In the genomic region with DNA sequence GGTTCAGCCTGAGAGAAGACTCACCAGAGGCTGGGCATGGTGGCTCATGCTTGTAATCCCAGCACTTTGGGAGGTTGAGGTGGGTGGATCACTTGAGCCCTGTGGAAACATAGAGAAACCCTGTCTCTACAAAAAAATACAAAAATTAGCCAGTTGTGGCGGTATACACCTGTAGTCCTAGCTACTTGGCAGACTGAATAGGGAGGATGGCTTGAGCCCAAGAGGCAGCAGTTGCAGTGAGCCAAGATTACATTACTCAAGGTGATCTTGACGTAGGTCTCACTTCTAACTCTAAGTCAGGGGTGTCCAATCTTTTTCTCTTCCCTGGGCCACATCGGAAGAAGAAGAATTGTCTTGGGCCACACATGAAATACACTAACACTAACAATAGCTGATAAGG, we compare ENCODE assay signal across 24 cellular contexts.
"Had no signal": no experiment of that assay in that cellular context is flagged by ENCODE, and none has a peak within 500 bp of the region (broad histone marks: within the 10 kb centered on the region; RNA-seq: fewer than 3 reads in every experiment).

No MANE protein-coding gene starts in this region.

- H3K36me3 ChIP-seq: Peyer's patch, SJSA1 had no signal

- H3K4me2 ChIP-seq: KMS-11, PC-9 had no signal

- H3K4me3 ChIP-seq: PC-9, Peyer's patch, SJSA1, SK-N-MC had no signal

- H3K9me3 ChIP-seq: Peyer's patch, SJSA1 had no signal

- H3K9ac ChIP-seq: KMS-11 had no signal

- H3K27ac ChIP-seq: HL-60, KMS-11, PC-9, Peyer's patch, SJSA1, SK-N-MC had no signal

- H3K27me3 ChIP-seq: Peyer's patch, SJSA1 had no signal

- H2AFZ ChIP-seq: PC-9 had no signal

- FAIRE-seq: HTR-8/SVneo had no signal

- H3K4me1 ChIP-seq: Peyer's patch, SJSA1 had no signal

- DNase-seq: IMR-90; MV-4-11; NCI-H1048; NCI-H1105 treated with DMSO at 0.1 percent for 48 hours; NCI-H1436; NCI-H1694; NCI-H1930; NCI-H2081; NCI-H2107; NCI-H2227 treated with DMSO at 0.1 percent for 48 hours; NCI-H524; NCI-H526 treated with DMSO at 0.1 percent for 48 hours; NCI-H748 treated with DMSO at 0.1 percent for 48 hours; NK-92 treated with Interleukin-12 subunit alpha and Interleukin-12 subunit beta, amount 100 ng/mL, for 24 hours; OCI-M1; PC-9; Peyer's patch; Right ventricle myocardium superior; SIG-M5 had no signal
